In genomic region chr1:20958430-20958829, GRCh38 we compare ENCODE assay signal across 22 cellular contexts.
A peak's percentile ranks its signal among the peaks of the same experiment; 100 is the strongest.
DNase-seq lines count a peak whose midpoint lies in the region; ATAC-seq, FAIRE-seq and TF ChIP-seq lines count a peak whose summit lies in the region.
"Had no signal": no experiment of that assay in that cellular context is flagged by ENCODE, and none has a peak within 500 bp of the region (broad histone marks: within the 10 kb centered on the region; RNA-seq: fewer than 3 reads in every experiment).

No MANE protein-coding gene starts in this region.

- H3K27me3 Mint-ChIP-seq in astrocyte (ENCODE audit: low read depth, unreplicated experiment) = no peaks in the 10 kb centered on the region
- H3K27me3 Mint-ChIP-seq in activated naive CD4-positive, alpha-beta T cell treated with anti-CD3 and anti-CD28 coated beads, Interleukin-2, amount 10 ng/mL, durations not matched to agents 7 days and 5 days = no peaks in the 10 kb centered on the region
- H3K27me3 Mint-ChIP-seq: CD4-positive, CD25-positive, alpha-beta regulatory T cell had no signal

- no peak overlapping the region for H3K4me3 ChIP-seq in astrocyte (ENCODE audit: insufficient read depth, low read depth, low read length)
- H3K4me3 ChIP-seq: BLaER1, HAP-1 had no signal

- DNase-seq in NOMO-1 treated with DMSO at 0.1 percent for 48 hours (lab: John Stamatoyannopoulos, UW; ENCODE audit: unreplicated experiment) (peak; percentile 3), NOMO-1 (lab: John Stamatoyannopoulos, UW; ENCODE audit: unreplicated experiment in 2 of 2) (no peak), OCI-M1 (lab: John Stamatoyannopoulos, UW) (peak; percentile 62), astrocyte (ENCODE audit: low read depth) (no peak), SKM-1 (lab: John Stamatoyannopoulos, UW; ENCODE audit: unreplicated experiment) (no peak)
- DNase-seq in activated naive CD4-positive, alpha-beta T cell treated with anti-CD3 and anti-CD28 coated beads, Interleukin-2, amount 10 ng/mL, durations not matched to agents 7 days and 5 days = no peak
- DNase-seq in stimulated activated CD4-positive, alpha-beta T cell treated with anti-CD3 and anti-CD28 coated beads, Interleukin-2, amount 100 ng/mL, for 24 hours = no peak
- DNase-seq: CD4-positive, CD25-positive, alpha-beta regulatory T cell; GOT3; HFFc6; IMR-90; NCI-H1105 treated with DMSO at 0.1 percent for 48 hours; NCI-H146; NCI-H2227 treated with DMSO at 0.1 percent for 48 hours; SHP77; SW 1271 had no signal

- peak; percentile 59 for FAIRE-seq in astrocyte (lab: Jason Lieb, UNC)

- H3K9ac ChIP-seq in astrocyte (ENCODE audit: low read length) = no peak overlapping the region
- H3K9ac ChIP-seq: BLaER1 had no signal

- no peak overlapping the region for H2AFZ ChIP-seq in astrocyte (ENCODE audit: low read depth, low read length)

- no peaks in the 10 kb centered on the region for H3K27me3 ChIP-seq in astrocyte (ENCODE audit: insufficient read depth, low read length)
- H3K27me3 ChIP-seq: BLaER1 had no signal

- CTCF ChIA-PET in activated naive CD4-positive, alpha-beta T cell treated with anti-CD3 and anti-CD28 coated beads, Interleukin-2, amount 10 ng/mL, durations not matched to agents 7 days and 5 days (lab: Charles Lee) = no interaction called here

- H3K9me3 Mint-ChIP-seq in astrocyte (ENCODE audit: unreplicated experiment) = no peaks in the 10 kb centered on the region
- H3K9me3 Mint-ChIP-seq in activated naive CD4-positive, alpha-beta T cell treated with anti-CD3 and anti-CD28 coated beads, Interleukin-2, amount 10 ng/mL, durations not matched to agents 7 days and 5 days = no peaks in the 10 kb centered on the region
- H3K9me3 Mint-ChIP-seq: HFFc6; T-helper 1 cell treated with Interleukin-12 subunit alpha and Interleukin-12 subunit beta and Interleukin-4 antibody, amounts not matched to agents 30 μg/mL and 1 μg/mL, for 36 hours had no signal

- H3K36me3 ChIP-seq in astrocyte (ENCODE audit: insufficient read depth, low read length) = no peaks in the 10 kb centered on the region

- no peak for ATAC-seq in HG03469 (IDR thresholded peaks at IDR 0.05; ENCODE audit: unreplicated experiment)
- ATAC-seq: Panc1 had no signal

- no peak for TF ChIP-seq CTCF in astrocyte (IDR thresholded peaks at IDR 0.05; ENCODE audit: insufficient read depth, low read depth, low read length)

- no peaks in the 10 kb centered on the region for H3K4me1 ChIP-seq in astrocyte (ENCODE audit: insufficient read depth, low read length)
- H3K4me1 ChIP-seq: BLaER1 had no signal

- no peak overlapping the region for H3K4me3 Mint-ChIP-seq in astrocyte (ENCODE audit: unreplicated experiment)
- no peak overlapping the region for H3K4me3 Mint-ChIP-seq in activated naive CD4-positive, alpha-beta T cell treated with anti-CD3 and anti-CD28 coated beads, Interleukin-2, amount 10 ng/mL, durations not matched to agents 7 days and 5 days
- H3K4me3 Mint-ChIP-seq: CD4-positive, CD25-positive, alpha-beta regulatory T cell; T-helper 1 cell treated with Interleukin-12 subunit alpha and Interleukin-12 subunit beta and Interleukin-4 antibody, amounts not matched to agents 30 μg/mL and 1 μg/mL, for 36 hours had no signal

- peaks cover 9% of the 10 kb centered on the region for H3K36me3 Mint-ChIP-seq in astrocyte (ENCODE audit: low read depth, unreplicated experiment)
- peaks cover 9% of the 10 kb centered on the region for H3K36me3 Mint-ChIP-seq in activated naive CD4-positive, alpha-beta T cell treated with anti-CD3 and anti-CD28 coated beads, Interleukin-2, amount 10 ng/mL, durations not matched to agents 7 days and 5 days

- H3K79me2 ChIP-seq in astrocyte (ENCODE audit: insufficient read depth, low read length) = peaks cover 9% of the 10 kb centered on the region

- peaks cover 30% of the 10 kb centered on the region for H4K20me1 ChIP-seq in astrocyte (ENCODE audit: insufficient read depth, low read length)

- no peak overlapping the region for H3K4me2 ChIP-seq in astrocyte (ENCODE audit: low read length)
- H3K4me2 ChIP-seq: BLaER1 had no signal

- H3K4me1 Mint-ChIP-seq in astrocyte (ENCODE audit: low read depth, unreplicated experiment) = peaks cover 4% of the 10 kb centered on the region
- H3K4me1 Mint-ChIP-seq in activated naive CD4-positive, alpha-beta T cell treated with anti-CD3 and anti-CD28 coated beads, Interleukin-2, amount 10 ng/mL, durations not matched to agents 7 days and 5 days = no peaks in the 10 kb centered on the region

- no peak overlapping the region for H3K27ac Mint-ChIP-seq in astrocyte (ENCODE audit: unreplicated experiment)
- no peak overlapping the region for H3K27ac Mint-ChIP-seq in activated naive CD4-positive, alpha-beta T cell treated with anti-CD3 and anti-CD28 coated beads, Interleukin-2, amount 10 ng/mL, durations not matched to agents 7 days and 5 days
- H3K27ac Mint-ChIP-seq: CD4-positive, CD25-positive, alpha-beta regulatory T cell; HFFc6; T-helper 1 cell treated with Interleukin-12 subunit alpha and Interleukin-12 subunit beta and Interleukin-4 antibody, amounts not matched to agents 30 μg/mL and 1 μg/mL, for 36 hours had no signal

- H3K27ac ChIP-seq in astrocyte (ENCODE audit: low read depth, low read length) = no peak overlapping the region
- H3K27ac ChIP-seq: BLaER1, RWPE1 had no signal

- no peaks in the 10 kb centered on the region for H3K9me3 ChIP-seq in astrocyte (ENCODE audit: insufficient read depth, low read depth, low read length)
- H3K9me3 ChIP-seq: BLaER1, HAP-1 had no signal

Comparison
In these comparisons a context has a peak if more than half of its experiments do, and no peak if none do; other contexts are left out.
1. DNase-seq: peak in NOMO-1 treated with DMSO at 0.1 percent for 48 hours (single experiment) and OCI-M1 (single experiment); none in NOMO-1 (0 of 2), astrocyte (single experiment), SKM-1 (single experiment), activated naive CD4-positive, alpha-beta T cell treated with anti-CD3 and anti-CD28 coated beads, Interleukin-2, amount 10 ng/mL, durations not matched to agents 7 days and 5 days (single experiment) and stimulated activated CD4-positive, alpha-beta T cell treated with anti-CD3 and anti-CD28 coated beads, Interleukin-2, amount 100 ng/mL, for 24 hours (0 of 2).